22 cellular contexts compared by ENCODE assay signal in genomic region chr2:212592695-212593094, GRCh38. TPM values are rescaled to one million over a fixed set of nuclear protein-coding genes. Genes with fewer than 3 reads are reported as not detected.
DNase-seq lines count a peak whose midpoint lies in the region; ATAC-seq, FAIRE-seq and TF ChIP-seq lines count a peak whose summit lies in the region.
"Had no signal": no experiment of that assay in that cellular context is flagged by ENCODE, and none has a peak within 500 bp of the region (broad histone marks: within the 10 kb centered on the region; RNA-seq: fewer than 3 reads in every experiment).

No MANE protein-coding gene starts in this region.

- H3K9me3 ChIP-seq in RWPE2 (ENCODE audit: severe bottlenecking) = no peaks in the 10 kb centered on the region
- H3K9me3 ChIP-seq in CD4-positive, alpha-beta memory T cell (ENCODE audit: control insufficient read depth in 1 of 2, low read length in 2 of 2) = no peaks in the 10 kb centered on the region
- H3K9me3 ChIP-seq: BLaER1 had no signal

- peaks cover 0 to 1% of the 10 kb centered on the region in 2 donors for H3K27me3 Mint-ChIP-seq in CD4-positive, alpha-beta memory T cell

- no peak for DNase-seq in GM18507 (ENCODE audit: extremely low spot score, insufficient read length, low read depth)
- DNase-seq in NCI-H226 = peak; percentile 7
- no peak for DNase-seq in RWPE2 (ENCODE audit: low spot score)
- no peak for DNase-seq in EL
- no peak for DNase-seq in T-helper 9 cell
- no peak for DNase-seq in CD4-positive, alpha-beta memory T cell
- DNase-seq: 8988T; Calu3; CD8-positive, alpha-beta T cell; DMS79 treated with DMSO at 0.1 percent for 48 hours; HCEC 1CT; HFFc6 had no signal

- H3K4me3 Mint-ChIP-seq in CD4-positive, alpha-beta memory T cell = no peak overlapping the region
- H3K4me3 Mint-ChIP-seq: CD14-positive monocyte; CD8-positive, alpha-beta T cell; GM23338; HFFc6 had no signal

- no peaks in the 10 kb centered on the region for H3K36me3 ChIP-seq in RWPE2 (ENCODE audit: low read depth)
- no peaks in the 10 kb centered on the region for H3K36me3 ChIP-seq in CD4-positive, alpha-beta memory T cell (ENCODE audit: insufficient read depth, low read length)
- H3K36me3 ChIP-seq: BLaER1 had no signal

- no peaks in the 10 kb centered on the region for H3K4me1 Mint-ChIP-seq in CD4-positive, alpha-beta memory T cell
- H3K4me1 Mint-ChIP-seq: CD14-positive monocyte, GM23338 had no signal

- POLR2A ChIA-PET in CD4-positive, alpha-beta memory T cell (lab: Charles Lee; ENCODE audit: partially characterized antibody) = no interaction called here

- CTCF ChIA-PET in CD4-positive, alpha-beta memory T cell (lab: Charles Lee; ENCODE audit: partially characterized antibody) = no interaction called here

- intact Hi-C loops in CD4-positive, alpha-beta memory T cell (cut with micrococcal nuclease) = no loop called here

- H3K9me3 Mint-ChIP-seq in CD4-positive, alpha-beta memory T cell = peaks cover 0 to 2% (median 0%) of the 10 kb centered on the region in 8 donors
- H3K9me3 Mint-ChIP-seq: CD14-positive monocyte; CD8-positive, alpha-beta T cell; GM23338; HFFc6 had no signal

- peak; percentile 5 for FAIRE-seq in GM18507 (lab: Jason Lieb, UNC)
- FAIRE-seq: H54 had no signal

- TF ChIP-seq CTCF in RWPE2 (IDR thresholded peaks at IDR 0.05; ENCODE audit: poor library complexity, severe bottlenecking) = no peak

- no peak overlapping the region for H3K4me3 ChIP-seq in RWPE2 (ENCODE audit: severe bottlenecking)
- H3K4me3 ChIP-seq in CD4-positive, alpha-beta memory T cell (ENCODE audit: low read length in 2 of 2) = no peak overlapping the region
- H3K4me3 ChIP-seq: BLaER1, GM12878, GM23338 had no signal

- no peaks in the 10 kb centered on the region for H3K36me3 Mint-ChIP-seq in CD4-positive, alpha-beta memory T cell
- H3K36me3 Mint-ChIP-seq: CD14-positive monocyte; CD8-positive, alpha-beta T cell had no signal

- H3K4me1 ChIP-seq in RWPE2 (ENCODE audit: insufficient read depth, poor library complexity, severe bottlenecking) = peaks cover 4% of the 10 kb centered on the region
- no peaks in the 10 kb centered on the region for H3K4me1 ChIP-seq in CD4-positive, alpha-beta memory T cell (ENCODE audit: insufficient read depth, low read length)
- H3K4me1 ChIP-seq: BLaER1 had no signal

- ATAC-seq in RWPE2 (ENCODE audit: low read depth) (peak; percentile 35; the same call in 1 of the 3 replicates), esophagus mucosa (peak; percentile 35), HG03439 (IDR thresholded peaks at IDR 0.05; ENCODE audit: unreplicated experiment) (no peak)
- ATAC-seq: CD8-positive, alpha-beta T cell; GM12878; GM23338 had no signal

- H3K27ac ChIP-seq in RWPE2 (ENCODE audit: poor library complexity, severe bottlenecking) = no peak overlapping the region
- no peak overlapping the region for H3K27ac ChIP-seq in CD4-positive, alpha-beta memory T cell (ENCODE audit: low read depth, low read length)
- H3K27ac ChIP-seq: BLaER1 had no signal

- H3K27ac Mint-ChIP-seq in CD4-positive, alpha-beta memory T cell = no peak overlapping the region
- H3K27ac Mint-ChIP-seq: CD14-positive monocyte; CD8-positive, alpha-beta T cell; GM23338; HFFc6 had no signal

- H3K27me3 ChIP-seq in RWPE2 (ENCODE audit: insufficient read depth, poor library complexity, severe bottlenecking) = no peaks in the 10 kb centered on the region
- no peaks in the 10 kb centered on the region for H3K27me3 ChIP-seq in CD4-positive, alpha-beta memory T cell (ENCODE audit: insufficient read depth, low read length)
- H3K27me3 ChIP-seq: BLaER1 had no signal

RNA-seq across cellular contexts. Expression of gene ERBB4, which starts 54.1 kb away (rescaled TPM):
- 0.12 TPM for total RNA-seq in esophagus mucosa
- total RNA-seq in CD4-positive, alpha-beta memory T cell = not detected
- polyA plus RNA-seq in CD4-positive, alpha-beta memory T cell = not detected
- total RNA-seq: CD8-positive, alpha-beta T cell; G401; HFFc6; HT-29 had no signal
- polyA plus RNA-seq: AG04450, CD14-positive monocyte had no signal
